10 cellular contexts compared by ENCODE assay signal in the genomic region with DNA sequence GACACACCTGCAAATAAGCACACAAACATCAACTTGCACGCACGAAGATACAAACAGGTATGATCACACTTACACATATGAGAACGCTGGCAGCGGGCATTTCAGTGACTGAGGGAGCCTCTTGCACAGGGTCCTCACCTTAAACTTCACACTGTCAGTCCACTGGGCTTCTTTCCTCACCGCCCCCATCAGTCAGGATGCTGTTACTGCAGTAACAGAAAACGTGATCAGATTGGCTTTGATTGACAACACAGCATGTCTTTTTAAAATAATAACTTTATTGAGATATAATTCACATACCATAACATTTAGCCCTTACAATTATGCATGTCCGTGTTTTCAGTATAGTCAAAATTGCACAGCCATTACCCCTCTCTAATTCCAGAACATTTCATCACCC. TPM values are rescaled to one million over a fixed set of nuclear protein-coding genes. Genes with fewer than 3 reads are reported as not detected.
A peak's percentile ranks its signal among the peaks of the same experiment; 100 is the strongest.
DNase-seq lines count a peak whose midpoint lies in the region; ATAC-seq and TF ChIP-seq lines count a peak whose summit lies in the region.
"Had no signal": no experiment of that assay in that cellular context is flagged by ENCODE, and none has a peak within 500 bp of the region (broad histone marks: within the 10 kb centered on the region; RNA-seq: fewer than 3 reads in every experiment).

No MANE protein-coding gene starts in this region.

- no peak for DNase-seq in A673 (ENCODE audit: low spot score)
- no peak for DNase-seq in CD4-positive, alpha-beta T cell
- peak; percentile 65 for DNase-seq in NAMALWA (ENCODE audit: low spot score)
- DNase-seq in fibroblast of mammary gland (ENCODE audit: low read depth) = no peak
- no peak for DNase-seq in NCI-H446 (lab: John Stamatoyannopoulos, UW)
- DNase-seq in SKM-1 treated with dmso at 0.1 percent for 144 hours (lab: John Stamatoyannopoulos, UW; ENCODE audit: unreplicated experiment) = no peak
- DNase-seq: activated CD8-positive, alpha-beta memory T cell treated with anti-CD3 and anti-CD28 coated beads, Interleukin-2, amount 50 U/mL, for 4 hours; nucleus accumbens had no signal

- H3K4me1 Mint-ChIP-seq in CD4-positive, alpha-beta T cell (ENCODE audit: low read depth) = peaks cover 31% of the 10 kb centered on the region

- ATAC-seq in CD4-positive, alpha-beta T cell (ENCODE audit: poor library complexity) = peak; percentile 52
- no peak for ATAC-seq in GM18519 (IDR thresholded peaks at IDR 0.05; ENCODE audit: low FRiP score, unreplicated experiment)
- ATAC-seq in HG02571 (IDR thresholded peaks at IDR 0.05; ENCODE audit: unreplicated experiment) = no peak

- no peaks in the 10 kb centered on the region for H3K36me3 ChIP-seq in A673 (ENCODE audit: insufficient read depth, low read length, poor library complexity, severe bottlenecking)

- H3K4me3 Mint-ChIP-seq in CD4-positive, alpha-beta T cell = no peak overlapping the region

- peaks cover 18% of the 10 kb centered on the region for H3K27me3 Mint-ChIP-seq in CD4-positive, alpha-beta T cell

- BruUV-seq in A673 (replicated peaks; lab: Mats Ljungman, UMichigan) = no TSS peak

- POLR2A ChIA-PET in A673 (lab: Charles Lee; ENCODE audit: low non-redundant PET) = no interaction called here
- POLR2A ChIA-PET in CD4-positive, alpha-beta T cell (lab: Charles Lee) = interaction anchor here (1.0 kb wide), 1 partner anchor 66 kb away, joined by 4 read pairs; no protein-coding TSS in a partner anchor

- H3K4me3 ChIP-seq in A673 (ENCODE audit: low read depth, low read length, poor library complexity, severe bottlenecking) (no peak overlapping the region), fibroblast of mammary gland (ENCODE audit: control insufficient read depth, low read depth, low read length) (no peak overlapping the region)

- no peak overlapping the region for H3K27ac Mint-ChIP-seq in CD4-positive, alpha-beta T cell

- H3K9me3 ChIP-seq in A673 (ENCODE audit: low read depth, low read length, poor library complexity, severe bottlenecking) = no peaks in the 10 kb centered on the region
- no peaks in the 10 kb centered on the region for H3K9me3 ChIP-seq in CD4-positive, alpha-beta T cell (ENCODE audit: control insufficient read depth, low read length)

- CTCF ChIA-PET in A673 (lab: Charles Lee) = no interaction called here
- CTCF ChIA-PET in CD4-positive, alpha-beta T cell (lab: Charles Lee) = interaction anchor here (1.5 kb wide), 1 partner anchor 66 kb away, joined by 9 read pairs; no protein-coding TSS in a partner anchor

- intact Hi-C loops in A673 (cut with micrococcal nuclease; ENCODE audit: unreplicated experiment) = loop anchor here (2.0 to 10.0 kb wide), 2 partner anchors 65 to 351 kb away; no protein-coding TSS in a partner anchor
- intact Hi-C loops in CD4-positive, alpha-beta T cell (cut with DNase I, micrococcal nuclease) = loop anchor here in 1 of 2 experiments (10.0 kb wide), 1 partner anchor 351 kb away; no protein-coding TSS in a partner anchor

- no peak overlapping the region for H3K27ac ChIP-seq in A673 (ENCODE audit: low read depth, low read length, poor library complexity, severe bottlenecking)
- H3K27ac ChIP-seq in CD4-positive, alpha-beta T cell (ENCODE audit: low read depth, low read length) = no peak overlapping the region

- peak; percentile 57 for TF ChIP-seq CTCF in A673 (conservative IDR thresholded peaks at IDR 0.05; ENCODE audit: low read depth, low read length)
- TF ChIP-seq CTCF in CD4-positive, alpha-beta T cell (IDR thresholded peaks at IDR 0.05) = no peak
- peak; percentile 50 for TF ChIP-seq CTCF in fibroblast of mammary gland (conservative IDR thresholded peaks at IDR 0.05; ENCODE audit: control insufficient read depth, insufficient read depth, low read depth, low read length)

- no peaks in the 10 kb centered on the region for H3K9me3 Mint-ChIP-seq in CD4-positive, alpha-beta T cell

- H3K27me3 ChIP-seq in A673 (replicated peaks; ENCODE audit: insufficient read depth, low read depth, low read length, poor library complexity) = no peaks in the 10 kb centered on the region
- H3K27me3 ChIP-seq in CD4-positive, alpha-beta T cell (ENCODE audit: control insufficient read depth, insufficient read depth, low read length) = no peaks in the 10 kb centered on the region

- no peaks in the 10 kb centered on the region for H3K36me3 Mint-ChIP-seq in CD4-positive, alpha-beta T cell (ENCODE audit: low read depth)

- peaks cover 4% of the 10 kb centered on the region for H3K4me1 ChIP-seq in A673 (ENCODE audit: insufficient read depth, low read length, poor library complexity, severe bottlenecking)

RNA-seq across cellular contexts. Expression of gene CCDC197, which starts 8.2 kb away (rescaled TPM):
- not detected in 2 replicates for total RNA-seq in A673 (2021)
- total RNA-seq in CD4-positive, alpha-beta T cell = not detected

RNA-seq across cellular contexts. Expression of gene OTUB2, which starts 20.8 kb away (rescaled TPM):
- total RNA-seq in A673 (2021) = 1.1 and 2.3 TPM in 2 replicates
- not detected for total RNA-seq in CD4-positive, alpha-beta T cell

RNA-seq across cellular contexts. Expression of gene ASB2, which starts 29.0 kb away (rescaled TPM):
- total RNA-seq in A673 (2021) = not detected in 2 replicates
- 1 to 10 TPM in 1 of 2 experiments, under 1 TPM in 1; 0.98 to 1.2 TPM for total RNA-seq in CD4-positive, alpha-beta T cell
